In the genomic region with DNA sequence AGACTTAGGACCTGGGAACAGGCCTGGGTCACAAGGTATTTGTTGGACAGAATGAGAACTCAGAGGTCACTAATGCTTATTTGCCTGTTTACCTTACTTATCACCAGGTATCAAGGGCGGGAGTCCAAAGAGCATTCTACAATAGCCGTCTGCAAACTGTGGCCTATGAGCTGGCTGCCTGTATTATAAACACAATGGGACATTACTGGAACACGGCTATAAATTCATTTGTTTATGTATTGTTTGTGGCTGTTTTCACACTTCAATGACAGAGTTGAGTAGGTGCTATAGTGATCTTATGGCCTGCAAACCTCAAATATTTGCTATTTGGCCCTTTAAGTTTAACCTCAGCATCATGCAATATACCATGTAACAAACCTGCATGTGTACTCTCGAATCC, we compare ENCODE assay signal across 19 cellular contexts.
DNase-seq lines count a peak whose midpoint lies in the region; ATAC-seq and TF ChIP-seq lines count a peak whose summit lies in the region.
"Had no signal": no experiment of that assay in that cellular context is flagged by ENCODE, and none has a peak within 500 bp of the region (broad histone marks: within the 10 kb centered on the region; RNA-seq: fewer than 3 reads in every experiment).

No MANE protein-coding gene starts in this region.

- no peaks in the 10 kb centered on the region for H3K9me3 ChIP-seq in HUES48 (ENCODE audit: control insufficient read depth, insufficient read depth, low read length)
- H3K9me3 ChIP-seq in liver (ENCODE audit: control insufficient read depth in 4 of 4, low read length in 3 of 4) = no peaks in the 10 kb centered on the region
- H3K9me3 ChIP-seq: BE2C, HAP-1 had no signal

- H3K9ac ChIP-seq in HUES48 (ENCODE audit: low read depth, low read length) (no peak overlapping the region), liver (ENCODE audit: low read depth in 1 of 2, low read length in 2 of 2) (peak overlapping the region in 1 of 2 donors; percentile 48)

- TF ChIP-seq CTCF in VCaP (conservative IDR thresholded peaks at IDR 0.05) (no peak), liver (IDR thresholded peaks at IDR 0.05; ENCODE audit: low read depth, low read length, missing input control) (no peak)

- H3K36me3 Mint-ChIP-seq in natural killer cell treated with Interleukin-12 subunit alpha and Interleukin-12 subunit beta and Interleukin-15 and Interleukin-18, amount 100 ng/mL, for 72 hours = no peaks in the 10 kb centered on the region
- no peaks in the 10 kb centered on the region for H3K36me3 Mint-ChIP-seq in naive thymus-derived CD8-positive, alpha-beta T cell

- H3K27me3 ChIP-seq in HUES48 (ENCODE audit: control insufficient read depth, insufficient read depth, low read length) = no peaks in the 10 kb centered on the region
- no peaks in the 10 kb centered on the region for H3K27me3 ChIP-seq in liver (ENCODE audit: control insufficient read depth in 4 of 4, insufficient read depth in 4 of 4, low read length in 3 of 4)
- H3K27me3 ChIP-seq: BE2C had no signal

- peak overlapping the region; percentile 46 for H3K27ac ChIP-seq in HUES48 (ENCODE audit: low read depth, low read length)
- H3K27ac ChIP-seq in VCaP = peak overlapping the region; percentile 55
- peak overlapping the region; percentile 86 to 89 for H3K27ac ChIP-seq in liver (ENCODE audit: low read depth in 1 of 2, low read length in 2 of 2)
- peak overlapping the region; percentile 60 for H3K27ac ChIP-seq in substantia nigra (ENCODE audit: low read depth, low read length, poor library complexity, severe bottlenecking)
- H3K27ac ChIP-seq: HL-60 had no signal

- peak; percentile 53 to 58 for TF ChIP-seq RAD21 in liver (IDR thresholded peaks at IDR 0.05)

- no peak for DNase-seq in substantia nigra (lab: John Stamatoyannopoulos, UW)
- DNase-seq in natural killer cell treated with Interleukin-12 subunit alpha and Interleukin-12 subunit beta and Interleukin-15 and Interleukin-18, amount 100 ng/mL, for 72 hours (ENCODE audit: low spot score) = no peak
- no peak for DNase-seq in naive thymus-derived CD8-positive, alpha-beta T cell
- DNase-seq in germinal center (ENCODE audit: low spot score) = no peak
- DNase-seq: BE2C; CD4-positive, alpha-beta T cell; DMS79 treated with DMSO at 0.1 percent for 48 hours; KBM-7; NCI-H1436; NCI-H2081; NCI-H524 treated with DMSO at 0.1 percent for 48 hours; OCI-M1; RPMI8226; SIG-M5 had no signal

- POLR2A ChIA-PET in naive thymus-derived CD8-positive, alpha-beta T cell (lab: Charles Lee) = no interaction called here

- H3K4me1 ChIP-seq in HUES48 (ENCODE audit: control insufficient read depth, insufficient read depth, low read length) = 0 out of 2 replicates have a peak, but pooled peaks cover 14% of the 10 kb centered on the region
- peaks cover 3 to 82% (median 57%) of the 10 kb centered on the region in 4 donors for H3K4me1 ChIP-seq in liver (ENCODE audit: control insufficient read depth in 4 of 4, insufficient read depth in 4 of 4, low read length in 3 of 4)
- H3K4me1 ChIP-seq: BE2C, HAP-1 had no signal

- H3K4me3 ChIP-seq in HUES48 (ENCODE audit: low read depth, low read length) (no peak overlapping the region), liver (ENCODE audit: low read depth in 1 of 3, low read length in 3 of 3) (no peak overlapping the region)
- H3K4me3 ChIP-seq: HAP-1 had no signal

- 32% methylated on average over 4 of the region's 4 CpGs for WGBS in liver

- no peak overlapping the region for H3K27ac Mint-ChIP-seq in natural killer cell treated with Interleukin-12 subunit alpha and Interleukin-12 subunit beta and Interleukin-15 and Interleukin-18, amount 100 ng/mL, for 72 hours
- H3K27ac Mint-ChIP-seq in naive thymus-derived CD8-positive, alpha-beta T cell = no peak overlapping the region
- H3K27ac Mint-ChIP-seq: CD4-positive, alpha-beta T cell had no signal

- peaks cover 0 to 5% of the 10 kb centered on the region in 2 donors for H3K27me3 Mint-ChIP-seq in natural killer cell treated with Interleukin-12 subunit alpha and Interleukin-12 subunit beta and Interleukin-15 and Interleukin-18, amount 100 ng/mL, for 72 hours
- peaks cover 0 to 13% (median 5%) of the 10 kb centered on the region in 5 donors for H3K27me3 Mint-ChIP-seq in naive thymus-derived CD8-positive, alpha-beta T cell
- H3K27me3 Mint-ChIP-seq: CD4-positive, alpha-beta T cell had no signal

- no peaks in the 10 kb centered on the region for H3K36me3 ChIP-seq in HUES48 (ENCODE audit: control insufficient read depth, insufficient read depth, low read length)
- no peaks in the 10 kb centered on the region for H3K36me3 ChIP-seq in liver (ENCODE audit: control insufficient read depth in 4 of 4, insufficient read depth in 3 of 4, low read depth in 1 of 4, low read length in 3 of 4)
- H3K36me3 ChIP-seq: BE2C, HAP-1 had no signal

- no peak overlapping the region for H3K4me3 Mint-ChIP-seq in natural killer cell treated with Interleukin-12 subunit alpha and Interleukin-12 subunit beta and Interleukin-15 and Interleukin-18, amount 100 ng/mL, for 72 hours
- no peak overlapping the region for H3K4me3 Mint-ChIP-seq in naive thymus-derived CD8-positive, alpha-beta T cell
- H3K4me3 Mint-ChIP-seq: CD4-positive, alpha-beta T cell had no signal

- H3K4me1 Mint-ChIP-seq in natural killer cell treated with Interleukin-12 subunit alpha and Interleukin-12 subunit beta and Interleukin-15 and Interleukin-18, amount 100 ng/mL, for 72 hours (ENCODE audit: low read depth in 2 of 2) = peaks cover 4 to 24% of the 10 kb centered on the region in 2 donors
- H3K4me1 Mint-ChIP-seq in naive thymus-derived CD8-positive, alpha-beta T cell = peaks cover 0 to 3% (median 0%) of the 10 kb centered on the region in 4 donors

- no peak for ATAC-seq in natural killer cell treated with Interleukin-12 subunit alpha and Interleukin-12 subunit beta and Interleukin-15 and Interleukin-18, amount 100 ng/mL, for 72 hours
- no peak for ATAC-seq in naive thymus-derived CD8-positive, alpha-beta T cell

- no peaks in the 10 kb centered on the region for H3K9me3 Mint-ChIP-seq in natural killer cell treated with Interleukin-12 subunit alpha and Interleukin-12 subunit beta and Interleukin-15 and Interleukin-18, amount 100 ng/mL, for 72 hours
- H3K9me3 Mint-ChIP-seq in naive thymus-derived CD8-positive, alpha-beta T cell = peaks cover 0 to 7% (median under 1%) of the 10 kb centered on the region in 9 donors
- H3K9me3 Mint-ChIP-seq: CD4-positive, alpha-beta T cell had no signal

TF ChIP-seq in liver, 16 proteins besides CTCF, POLR2A, EP300 and RAD21 (continues in another document):
- TF ChIP-seq HNF4G (IDR thresholded peaks at IDR 0.05) (peak; percentile 98), FOXA1 (IDR thresholded peaks at IDR 0.05) (peak; percentile 98), SP1 (IDR thresholded peaks at IDR 0.05) (peak; percentile 100), JUND (IDR thresholded peaks at IDR 0.05) (peak; percentile 78 to 86), HNF4A (conservative IDR thresholded peaks at IDR 0.05) (peak; percentile 100), FOXA2 (IDR thresholded peaks at IDR 0.05) (peak; percentile 99), EGR1 (IDR thresholded peaks at IDR 0.05; ENCODE audit: low read depth in 2 of 2) (peak in 1 of 2 donors; percentile 64), GABPA (IDR thresholded peaks at IDR 0.05 in 1 of 2, conservative IDR thresholded peaks at IDR 0.05 in 1 of 2) (peak in 1 of 2 donors; percentile 48), TAF1 (conservative IDR thresholded peaks at IDR 0.05) (no peak), NR2F2 (IDR thresholded peaks at IDR 0.05) (peak; percentile 66)
- TF ChIP-seq, protein P1, sequence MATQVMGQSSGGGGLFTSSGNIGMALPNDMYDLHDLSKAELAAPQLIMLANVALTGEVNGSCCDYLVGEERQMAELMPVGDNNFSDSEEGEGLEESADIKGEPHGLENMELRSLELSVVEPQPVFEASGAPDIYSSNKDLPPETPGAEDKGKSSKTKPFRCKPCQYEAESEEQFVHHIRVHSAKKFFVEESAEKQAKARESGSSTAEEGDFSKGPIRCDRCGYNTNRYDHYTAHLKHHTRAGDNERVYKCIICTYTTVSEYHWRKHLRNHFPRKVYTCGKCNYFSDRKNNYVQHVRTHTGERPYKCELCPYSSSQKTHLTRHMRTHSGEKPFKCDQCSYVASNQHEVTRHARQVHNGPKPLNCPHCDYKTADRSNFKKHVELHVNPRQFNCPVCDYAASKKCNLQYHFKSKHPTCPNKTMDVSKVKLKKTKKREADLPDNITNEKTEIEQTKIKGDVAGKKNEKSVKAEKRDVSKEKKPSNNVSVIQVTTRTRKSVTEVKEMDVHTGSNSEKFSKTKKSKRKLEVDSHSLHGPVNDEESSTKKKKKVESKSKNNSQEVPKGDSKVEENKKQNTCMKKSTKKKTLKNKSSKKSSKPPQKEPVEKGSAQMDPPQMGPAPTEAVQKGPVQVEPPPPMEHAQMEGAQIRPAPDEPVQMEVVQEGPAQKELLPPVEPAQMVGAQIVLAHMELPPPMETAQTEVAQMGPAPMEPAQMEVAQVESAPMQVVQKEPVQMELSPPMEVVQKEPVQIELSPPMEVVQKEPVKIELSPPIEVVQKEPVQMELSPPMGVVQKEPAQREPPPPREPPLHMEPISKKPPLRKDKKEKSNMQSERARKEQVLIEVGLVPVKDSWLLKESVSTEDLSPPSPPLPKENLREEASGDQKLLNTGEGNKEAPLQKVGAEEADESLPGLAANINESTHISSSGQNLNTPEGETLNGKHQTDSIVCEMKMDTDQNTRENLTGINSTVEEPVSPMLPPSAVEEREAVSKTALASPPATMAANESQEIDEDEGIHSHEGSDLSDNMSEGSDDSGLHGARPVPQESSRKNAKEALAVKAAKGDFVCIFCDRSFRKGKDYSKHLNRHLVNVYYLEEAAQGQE (IDR thresholded peaks at IDR 0.05) = peak; percentile 90
- TF ChIP-seq, protein P2, sequence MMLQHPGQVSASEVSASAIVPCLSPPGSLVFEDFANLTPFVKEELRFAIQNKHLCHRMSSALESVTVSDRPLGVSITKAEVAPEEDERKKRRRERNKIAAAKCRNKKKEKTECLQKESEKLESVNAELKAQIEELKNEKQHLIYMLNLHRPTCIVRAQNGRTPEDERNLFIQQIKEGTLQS (IDR thresholded peaks at IDR 0.05) = peak; percentile 70
- TF ChIP-seq, protein P3, sequence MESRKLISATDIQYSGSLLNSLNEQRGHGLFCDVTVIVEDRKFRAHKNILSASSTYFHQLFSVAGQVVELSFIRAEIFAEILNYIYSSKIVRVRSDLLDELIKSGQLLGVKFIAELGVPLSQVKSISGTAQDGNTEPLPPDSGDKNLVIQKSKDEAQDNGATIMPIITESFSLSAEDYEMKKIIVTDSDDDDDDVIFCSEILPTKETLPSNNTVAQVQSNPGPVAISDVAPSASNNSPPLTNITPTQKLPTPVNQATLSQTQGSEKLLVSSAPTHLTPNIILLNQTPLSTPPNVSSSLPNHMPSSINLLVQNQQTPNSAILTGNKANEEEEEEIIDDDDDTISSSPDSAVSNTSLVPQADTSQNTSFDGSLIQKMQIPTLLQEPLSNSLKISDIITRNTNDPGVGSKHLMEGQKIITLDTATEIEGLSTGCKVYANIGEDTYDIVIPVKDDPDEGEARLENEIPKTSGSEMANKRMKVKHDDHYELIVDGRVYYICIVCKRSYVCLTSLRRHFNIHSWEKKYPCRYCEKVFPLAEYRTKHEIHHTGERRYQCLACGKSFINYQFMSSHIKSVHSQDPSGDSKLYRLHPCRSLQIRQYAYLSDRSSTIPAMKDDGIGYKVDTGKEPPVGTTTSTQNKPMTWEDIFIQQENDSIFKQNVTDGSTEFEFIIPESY (IDR thresholded peaks at IDR 0.05) = peak; percentile 73
